In the genomic region with DNA sequence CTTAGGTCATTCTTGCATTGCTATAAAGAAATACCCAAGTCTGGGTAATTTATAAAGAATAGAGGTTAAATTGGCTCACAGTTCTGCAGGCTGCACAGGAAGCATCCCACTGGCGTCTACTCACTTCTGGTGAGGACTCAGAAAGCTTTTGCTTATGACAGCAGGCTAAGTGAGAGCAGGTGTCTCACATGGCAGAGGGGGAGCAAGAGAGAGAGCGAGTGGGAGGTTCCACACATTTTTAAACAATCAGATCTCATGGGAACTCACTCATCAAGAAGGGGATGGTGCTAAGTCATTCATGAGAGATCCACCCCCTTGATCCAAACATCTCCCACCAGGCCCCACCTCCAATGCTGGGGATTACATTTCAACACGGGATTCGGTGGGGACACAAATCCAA, we compare ENCODE assay signal across 18 cellular contexts. TPM values are rescaled to one million over a fixed set of nuclear protein-coding genes. Genes with fewer than 3 reads are reported as not detected.
A peak's percentile ranks its signal among the peaks of the same experiment; 100 is the strongest.
DNase-seq lines count a peak whose midpoint lies in the region; ATAC-seq and TF ChIP-seq lines count a peak whose summit lies in the region.
"Had no signal": no experiment of that assay in that cellular context is flagged by ENCODE, and none has a peak within 500 bp of the region (broad histone marks: within the 10 kb centered on the region; RNA-seq: fewer than 3 reads in every experiment).

No MANE protein-coding gene starts in this region.

- H3K4me1 ChIP-seq in gastroesophageal sphincter, result no peaks in the 10 kb centered on the region
- H3K4me1 ChIP-seq: heart left ventricle, right lobe of liver had no signal

- WGBS in gastroesophageal sphincter (ENCODE audit: low coverage in 1 of 2), 2 donors, result 60 to 100% methylated on average over 1 to 4 of the region's 4 CpGs

- H3K27ac ChIP-seq in gastroesophageal sphincter, result no peak overlapping the region
- H3K27ac ChIP-seq: 22Rv1, brain microvascular endothelial cell, GM23248, heart left ventricle, neutrophil, right lobe of liver had no signal

- no peak overlapping the region for H3K4me3 ChIP-seq in gastroesophageal sphincter
- H3K4me3 ChIP-seq: GM23248, heart left ventricle, right lobe of liver had no signal

- H3K36me3 ChIP-seq in gastroesophageal sphincter, result no peaks in the 10 kb centered on the region
- H3K36me3 ChIP-seq: brain microvascular endothelial cell, heart left ventricle, neutrophil, right lobe of liver had no signal

- no peak for TF ChIP-seq POLR2A in gastroesophageal sphincter (IDR thresholded peaks at IDR 0.05)

- no peak for TF ChIP-seq EP300 in gastroesophageal sphincter (IDR thresholded peaks at IDR 0.05)

- H3K9me3 ChIP-seq in gastroesophageal sphincter, result no peaks in the 10 kb centered on the region
- H3K9me3 ChIP-seq: heart left ventricle, neutrophil, right lobe of liver had no signal

- H3K27me3 ChIP-seq in gastroesophageal sphincter, result no peaks in the 10 kb centered on the region
- H3K27me3 ChIP-seq: brain microvascular endothelial cell, heart left ventricle, neutrophil, right lobe of liver had no signal

- ATAC-seq in HG02884 (IDR thresholded peaks at IDR 0.05; ENCODE audit: unreplicated experiment) (no peak), gastroesophageal sphincter (no peak)
- ATAC-seq: heart left ventricle, right lobe of liver had no signal

- DNase-seq in DMS 273 (lab: John Stamatoyannopoulos, UW; ENCODE audit: unreplicated experiment), result peak; percentile 8
- DNase-seq in DMS 273 treated with DMSO at 0.1 percent for 48 hours (lab: John Stamatoyannopoulos, UW), result no peak
- DNase-seq in NCI-H2171 (lab: John Stamatoyannopoulos, UW), result peak; percentile 76
- peak; percentile 96 for DNase-seq in SHP77 (lab: John Stamatoyannopoulos, UW)
- peak; percentile 50 for DNase-seq in retina
- DNase-seq in NOMO-1 (lab: John Stamatoyannopoulos, UW; ENCODE audit: unreplicated experiment in 2 of 2), result no peak
- DNase-seq: activated naive CD4-positive, alpha-beta T cell treated with anti-CD3 and anti-CD28 coated beads for 36 hours; brain microvascular endothelial cell; GM23248; heart left ventricle; islet precursor cell; right lobe of liver; stimulated activated CD4-positive, alpha-beta T cell treated with anti-CD3 and anti-CD28 coated beads, Interleukin-1b, Interleukin-23, amount 100 ng/mL, for 48 hours had no signal

- TF ChIP-seq CTCF in gastroesophageal sphincter (IDR thresholded peaks at IDR 0.05), result no peak

RNA-seq across cellular contexts. Expression of gene RGS4, which starts 13.6 kb away (rescaled TPM):
- 100 to 1,000 TPM in 1 of 4 donors, 10 to 100 TPM in 3; 12.0 to 121 (median 66.8) TPM for total RNA-seq in gastroesophageal sphincter
- total RNA-seq: activated naive CD4-positive, alpha-beta T cell treated with anti-CD3 and anti-CD28 coated beads for 36 hours; T-helper 2 cell treated with Interferon-gamma antibody and Interleukin-4, amounts not matched to agents 100 ng/mL and 5 ng/mL, for 36 hours had no signal

Comparison
In these comparisons a context has a peak if more than half of its experiments do, and no peak if none do; other contexts are left out.
1. DNase-seq: peak in DMS 273 (single experiment), NCI-H2171 (single experiment), SHP77 (2 of 2) and retina (single experiment); none in DMS 273 treated with DMSO at 0.1 percent for 48 hours (single experiment) and NOMO-1 (0 of 2).